In the genomic region with DNA sequence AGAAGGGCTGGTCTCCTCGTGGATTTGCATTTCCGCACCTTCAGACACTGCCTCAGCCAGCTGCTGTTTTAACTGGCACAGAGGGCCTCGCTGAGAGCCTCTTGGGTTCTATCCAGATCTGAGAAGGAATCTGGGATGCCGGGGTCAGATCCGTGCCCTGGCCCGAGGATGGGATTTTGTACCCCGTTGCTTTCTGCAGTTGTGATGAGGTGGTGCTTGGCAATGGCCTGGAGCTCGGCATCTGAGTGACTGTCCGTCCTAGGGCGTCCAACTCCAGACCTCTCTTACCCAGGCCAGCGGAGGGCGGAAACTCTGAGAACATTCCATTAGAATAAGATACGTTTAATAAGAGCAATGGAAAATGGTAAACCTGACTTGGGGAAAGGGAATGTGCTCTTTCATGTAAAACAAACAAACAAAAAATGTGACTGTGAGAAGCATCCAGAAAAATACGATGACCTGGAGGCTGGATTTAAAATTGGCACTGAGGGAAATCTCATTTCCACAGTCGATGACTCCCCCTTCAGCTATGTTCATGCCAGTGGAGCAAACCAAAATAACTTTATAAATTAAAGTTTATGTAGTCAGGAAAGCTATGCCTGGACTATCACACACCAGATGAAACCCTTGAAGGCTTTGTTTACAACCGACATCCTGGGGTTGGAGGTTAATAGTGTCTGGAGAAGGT, we compare ENCODE assay signal across 11 cellular contexts. TPM values are rescaled to one million over a fixed set of nuclear protein-coding genes. Genes with fewer than 3 reads are reported as not detected.
A peak's percentile ranks its signal among the peaks of the same experiment; 100 is the strongest.
DNase-seq lines count a peak whose midpoint lies in the region; ATAC-seq and TF ChIP-seq lines count a peak whose summit lies in the region.
"Had no signal": no experiment of that assay in that cellular context is flagged by ENCODE, and none has a peak within 500 bp of the region (broad histone marks: within the 10 kb centered on the region; RNA-seq: fewer than 3 reads in every experiment).

No MANE protein-coding gene starts in this region.

- intact Hi-C loops in heart right ventricle (cut with DNase I) (no loop called here), gastrocnemius medialis (cut with DNase I; ENCODE audit: low total_unique reads) (no loop called here)

- in situ Hi-C loops in gastrocnemius medialis (cut with MboI; ENCODE audit: low sequenced_read_pairs in 4 of 4) = no loop called here

- peaks cover 22 to 69% (median 52%) of the 10 kb centered on the region in 9 donors for H3K4me1 ChIP-seq in heart right ventricle
- peaks cover 12 to 22% of the 10 kb centered on the region in 2 donors for H3K4me1 ChIP-seq in gastrocnemius medialis

- ATAC-seq in heart right ventricle (peak in 7 of 8 donors; percentile 30 to 64 (median 40)), gastrocnemius medialis (peak; percentile 56 to 59), GM19035 (IDR thresholded peaks at IDR 0.05; ENCODE audit: unreplicated experiment) (no peak), GM18520 (IDR thresholded peaks at IDR 0.05; ENCODE audit: unreplicated experiment) (no peak)
- ATAC-seq: T-cell had no signal

- no peaks in the 10 kb centered on the region for H3K36me3 ChIP-seq in heart right ventricle
- H3K36me3 ChIP-seq in gastrocnemius medialis = no peaks in the 10 kb centered on the region

- H3K4me3 ChIP-seq in heart right ventricle = no peak overlapping the region
- H3K4me3 ChIP-seq in gastrocnemius medialis = no peak overlapping the region

- 48 to 53% methylated on average over 16 of the region's 16 CpGs for WGBS in heart right ventricle, 2 donors

- DNase-seq in EH (ENCODE audit: low read depth) (peak; percentile 98), heart right ventricle (no peak), gastrocnemius medialis (peak in 1 of 2 donors; percentile 23), medulla oblongata (ENCODE audit: extremely low spot score) (no peak)
- DNase-seq in activated CD4-positive, alpha-beta T cell treated with anti-CD3 and anti-CD28 coated beads for 1 hour = no peak
- DNase-seq: activated naive CD4-positive, alpha-beta T cell treated with Interleukin-2 at 50 U/mL for 16 hours; NCI-H146; T-cell had no signal

- H3K27me3 ChIP-seq in heart right ventricle = no peaks in the 10 kb centered on the region
- H3K27me3 ChIP-seq in gastrocnemius medialis = no peaks in the 10 kb centered on the region

- H3K27ac ChIP-seq in angular gyrus (ENCODE audit: low read depth, low read length) = peak overlapping the region; percentile 42
- peak overlapping the region in 9 of 10 donors; percentile 1 to 72 (median 37) for H3K27ac ChIP-seq in heart right ventricle
- H3K27ac ChIP-seq in gastrocnemius medialis = peak overlapping the region; percentile 41 to 65 (median 55)

- TF ChIP-seq CTCF in heart right ventricle (IDR thresholded peaks at IDR 0.05) = peak in 2 of 9 donors; percentile 11 to 17
- no peak for TF ChIP-seq CTCF in gastrocnemius medialis (IDR thresholded peaks at IDR 0.05 in 4 of 5, conservative IDR thresholded peaks at IDR 0.05 in 1 of 5)

- H3K9me3 ChIP-seq in heart right ventricle (no peaks in the 10 kb centered on the region), gastrocnemius medialis (no peaks in the 10 kb centered on the region)

- no peak for TF ChIP-seq POLR2A in gastrocnemius medialis (IDR thresholded peaks at IDR 0.05)

RNA-seq across cellular contexts. Expression of gene GRK5, which starts 39.6 kb away (rescaled TPM):
- total RNA-seq in heart right ventricle (10 to 100 TPM; 11.8 to 80.5 (median 32.5) TPM), gastrocnemius medialis (10 to 100 TPM in 1 of 4 donors, 1 to 10 TPM in 3; 6.2 to 12.5 (median 9.1) TPM)
- polyA plus RNA-seq in heart right ventricle = 10 to 100 TPM; 19.4 to 20.2 TPM

Comparison
In these comparisons a context has a peak if more than half of its experiments do, and no peak if none do; other contexts are left out.
1. ATAC-seq: peak in heart right ventricle (7 of 8) and gastrocnemius medialis (2 of 2); none in GM19035 (single experiment) and GM18520 (single experiment).
2. Peak in every context shown above with its lines, with median percentiles within 50 percentile points of each other: H3K27ac ChIP-seq.